Comparison of ENCODE assay signal across 1 cellular context in the genomic region with DNA sequence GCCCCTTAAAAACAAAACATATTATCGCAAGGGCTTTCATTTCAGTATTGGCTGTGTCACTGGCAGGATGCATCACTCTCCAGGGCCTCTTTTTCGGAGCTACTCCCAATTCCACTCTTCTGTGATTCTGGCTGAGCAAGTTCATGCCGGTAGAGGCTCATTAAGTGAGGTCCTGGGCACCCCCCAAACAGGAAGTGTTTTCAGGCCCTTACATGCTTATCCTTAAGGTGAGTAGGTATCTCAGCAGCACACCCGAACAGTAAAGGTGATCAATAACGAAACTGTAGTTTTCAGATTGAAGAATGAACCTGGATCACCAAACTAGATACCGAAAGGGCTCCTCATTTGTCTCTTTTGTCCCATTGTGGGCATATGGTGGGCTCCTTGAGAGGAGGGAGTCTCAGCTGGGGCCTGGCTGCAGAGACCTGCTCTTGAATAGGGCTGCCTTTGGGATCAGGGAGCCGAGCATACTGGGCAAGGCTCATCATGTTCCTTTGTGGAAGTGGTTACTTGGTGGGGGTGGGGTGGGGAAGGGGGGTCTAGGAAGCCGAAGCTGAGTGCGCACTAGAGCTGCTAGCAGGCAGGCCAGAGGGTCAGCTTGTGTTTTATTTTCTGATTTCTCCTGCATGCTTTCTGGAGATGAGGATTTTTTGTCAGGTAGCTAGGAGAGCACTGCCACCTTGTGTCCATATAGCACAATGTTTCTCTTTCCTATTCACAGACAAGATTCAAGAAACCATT.
TF ChIP-seq lines count a peak whose summit lies in the region.

No MANE protein-coding gene starts in this region.

TF ChIP-seq in HepG2, 621 proteins besides CTCF, POLR2A, EP300 and RAD21 (continued from another document and continues in another):
- peak; percentile 53; the same call in 1 of the 2 replicates for TF ChIP-seq RXRB (CRISPR knock-in tag; IDR thresholded peaks at IDR 0.05; ENCODE audit: borderline replicate concordance)
- TF ChIP-seq TARDBP (CRISPR knock-in tag; IDR thresholded peaks at IDR 0.05): no peak
- peak; percentile 10; the same call in 1 of the 2 replicates for TF ChIP-seq SP5 (CRISPR knock-in tag; IDR thresholded peaks at IDR 0.05; ENCODE audit: borderline replicate concordance, low read depth)
- TF ChIP-seq FLYWCH1 (CRISPR knock-in tag; IDR thresholded peaks at IDR 0.05): no peak
- TF ChIP-seq TRIM24 (CRISPR knock-in tag; IDR thresholded peaks at IDR 0.05): no peak
- TF ChIP-seq, protein P1, sequence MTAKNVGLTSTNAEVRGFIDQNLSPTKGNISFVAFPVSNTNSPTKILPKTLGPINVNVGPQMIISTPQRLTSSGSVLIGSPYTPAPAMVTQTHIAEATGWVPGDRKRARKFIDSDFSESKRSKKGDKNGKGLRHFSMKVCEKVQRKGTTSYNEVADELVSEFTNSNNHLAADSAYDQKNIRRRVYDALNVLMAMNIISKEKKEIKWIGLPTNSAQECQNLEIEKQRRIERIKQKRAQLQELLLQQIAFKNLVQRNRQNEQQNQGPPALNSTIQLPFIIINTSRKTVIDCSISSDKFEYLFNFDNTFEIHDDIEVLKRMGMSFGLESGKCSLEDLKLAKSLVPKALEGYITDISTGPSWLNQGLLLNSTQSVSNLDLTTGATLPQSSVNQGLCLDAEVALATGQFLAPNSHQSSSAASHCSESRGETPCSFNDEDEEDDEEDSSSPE (CRISPR knock-in tag; IDR thresholded peaks at IDR 0.05): 0 out of 2 replicates have a peak, but pooled peaks have one; percentile 16
- TF ChIP-seq YEATS2 (CRISPR knock-in tag; IDR thresholded peaks at IDR 0.05; ENCODE audit: borderline replicate concordance): no peak
- TF ChIP-seq, protein P2, sequence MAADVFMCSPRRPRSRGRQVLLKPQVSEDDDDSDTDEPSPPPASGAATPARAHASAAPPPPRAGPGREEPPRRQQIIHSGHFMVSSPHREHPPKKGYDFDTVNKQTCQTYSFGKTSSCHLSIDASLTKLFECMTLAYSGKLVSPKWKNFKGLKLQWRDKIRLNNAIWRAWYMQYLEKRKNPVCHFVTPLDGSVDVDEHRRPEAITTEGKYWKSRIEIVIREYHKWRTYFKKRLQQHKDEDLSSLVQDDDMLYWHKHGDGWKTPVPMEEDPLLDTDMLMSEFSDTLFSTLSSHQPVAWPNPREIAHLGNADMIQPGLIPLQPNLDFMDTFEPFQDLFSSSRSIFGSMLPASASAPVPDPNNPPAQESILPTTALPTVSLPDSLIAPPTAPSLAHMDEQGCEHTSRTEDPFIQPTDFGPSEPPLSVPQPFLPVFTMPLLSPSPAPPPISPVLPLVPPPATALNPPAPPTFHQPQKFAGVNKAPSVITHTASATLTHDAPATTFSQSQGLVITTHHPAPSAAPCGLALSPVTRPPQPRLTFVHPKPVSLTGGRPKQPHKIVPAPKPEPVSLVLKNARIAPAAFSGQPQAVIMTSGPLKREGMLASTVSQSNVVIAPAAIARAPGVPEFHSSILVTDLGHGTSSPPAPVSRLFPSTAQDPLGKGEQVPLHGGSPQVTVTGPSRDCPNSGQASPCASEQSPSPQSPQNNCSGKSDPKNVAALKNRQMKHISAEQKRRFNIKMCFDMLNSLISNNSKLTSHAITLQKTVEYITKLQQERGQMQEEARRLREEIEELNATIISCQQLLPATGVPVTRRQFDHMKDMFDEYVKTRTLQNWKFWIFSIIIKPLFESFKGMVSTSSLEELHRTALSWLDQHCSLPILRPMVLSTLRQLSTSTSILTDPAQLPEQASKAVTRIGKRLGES (CRISPR knock-in tag; IDR thresholded peaks at IDR 0.05; ENCODE audit: borderline replicate concordance): no peak
- TF ChIP-seq ZNF619 (CRISPR knock-in tag; IDR thresholded peaks at IDR 0.05): no peak
- TF ChIP-seq, protein P3, sequence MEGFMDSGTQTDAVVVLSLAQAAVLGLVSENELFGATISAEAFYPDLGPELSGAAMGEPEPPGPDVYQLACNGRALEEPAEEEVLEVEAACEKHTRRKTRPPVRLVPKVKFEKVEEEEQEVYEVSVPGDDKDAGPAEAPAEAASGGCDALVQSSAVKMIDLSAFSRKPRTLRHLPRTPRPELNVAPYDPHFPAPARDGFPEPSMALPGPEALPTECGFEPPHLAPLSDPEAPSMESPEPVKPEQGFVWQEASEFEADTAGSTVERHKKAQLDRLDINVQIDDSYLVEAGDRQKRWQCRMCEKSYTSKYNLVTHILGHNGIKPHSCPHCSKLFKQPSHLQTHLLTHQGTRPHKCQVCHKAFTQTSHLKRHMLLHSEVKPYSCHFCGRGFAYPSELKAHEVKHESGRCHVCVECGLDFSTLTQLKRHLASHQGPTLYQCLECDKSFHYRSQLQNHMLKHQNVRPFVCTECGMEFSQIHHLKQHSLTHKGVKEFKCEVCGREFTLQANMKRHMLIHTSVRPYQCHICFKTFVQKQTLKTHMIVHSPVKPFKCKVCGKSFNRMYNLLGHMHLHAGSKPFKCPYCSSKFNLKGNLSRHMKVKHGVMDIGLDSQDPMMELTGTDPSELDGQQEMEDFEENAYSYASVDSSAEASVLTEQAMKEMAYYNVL (CRISPR knock-in tag; IDR thresholded peaks at IDR 0.05; ENCODE audit: borderline replicate concordance): 0 out of 2 replicates have a peak, but pooled peaks have one; percentile 23
- TF ChIP-seq, protein P4, sequence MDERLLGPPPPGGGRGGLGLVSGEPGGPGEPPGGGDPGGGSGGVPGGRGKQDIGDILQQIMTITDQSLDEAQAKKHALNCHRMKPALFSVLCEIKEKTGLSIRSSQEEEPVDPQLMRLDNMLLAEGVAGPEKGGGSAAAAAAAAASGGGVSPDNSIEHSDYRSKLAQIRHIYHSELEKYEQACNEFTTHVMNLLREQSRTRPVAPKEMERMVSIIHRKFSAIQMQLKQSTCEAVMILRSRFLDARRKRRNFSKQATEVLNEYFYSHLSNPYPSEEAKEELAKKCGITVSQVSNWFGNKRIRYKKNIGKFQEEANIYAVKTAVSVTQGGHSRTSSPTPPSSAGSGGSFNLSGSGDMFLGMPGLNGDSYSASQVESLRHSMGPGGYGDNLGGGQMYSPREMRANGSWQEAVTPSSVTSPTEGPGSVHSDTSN (CRISPR knock-in tag; IDR thresholded peaks at IDR 0.05): no peak
- no peak for TF ChIP-seq PHF20 (CRISPR knock-in tag; IDR thresholded peaks at IDR 0.05)
- no peak for TF ChIP-seq ZNF530 (CRISPR knock-in tag; IDR thresholded peaks at IDR 0.05; ENCODE audit: low read depth)
- TF ChIP-seq ERF (CRISPR knock-in tag; IDR thresholded peaks at IDR 0.05): peak; percentile 46; the same call in 1 of the 2 replicates
- no peak for TF ChIP-seq PCBP1 (IDR thresholded peaks at IDR 0.05; ENCODE audit: borderline replicate concordance, low read depth, low read length)
- 0 out of 2 replicates have a peak, but pooled peaks have one; percentile 49 for TF ChIP-seq NCOA1 (CRISPR knock-in tag; IDR thresholded peaks at IDR 0.05)
- TF ChIP-seq ZBTB42 (CRISPR knock-in tag; IDR thresholded peaks at IDR 0.05): no peak
- TF ChIP-seq, protein P5, sequence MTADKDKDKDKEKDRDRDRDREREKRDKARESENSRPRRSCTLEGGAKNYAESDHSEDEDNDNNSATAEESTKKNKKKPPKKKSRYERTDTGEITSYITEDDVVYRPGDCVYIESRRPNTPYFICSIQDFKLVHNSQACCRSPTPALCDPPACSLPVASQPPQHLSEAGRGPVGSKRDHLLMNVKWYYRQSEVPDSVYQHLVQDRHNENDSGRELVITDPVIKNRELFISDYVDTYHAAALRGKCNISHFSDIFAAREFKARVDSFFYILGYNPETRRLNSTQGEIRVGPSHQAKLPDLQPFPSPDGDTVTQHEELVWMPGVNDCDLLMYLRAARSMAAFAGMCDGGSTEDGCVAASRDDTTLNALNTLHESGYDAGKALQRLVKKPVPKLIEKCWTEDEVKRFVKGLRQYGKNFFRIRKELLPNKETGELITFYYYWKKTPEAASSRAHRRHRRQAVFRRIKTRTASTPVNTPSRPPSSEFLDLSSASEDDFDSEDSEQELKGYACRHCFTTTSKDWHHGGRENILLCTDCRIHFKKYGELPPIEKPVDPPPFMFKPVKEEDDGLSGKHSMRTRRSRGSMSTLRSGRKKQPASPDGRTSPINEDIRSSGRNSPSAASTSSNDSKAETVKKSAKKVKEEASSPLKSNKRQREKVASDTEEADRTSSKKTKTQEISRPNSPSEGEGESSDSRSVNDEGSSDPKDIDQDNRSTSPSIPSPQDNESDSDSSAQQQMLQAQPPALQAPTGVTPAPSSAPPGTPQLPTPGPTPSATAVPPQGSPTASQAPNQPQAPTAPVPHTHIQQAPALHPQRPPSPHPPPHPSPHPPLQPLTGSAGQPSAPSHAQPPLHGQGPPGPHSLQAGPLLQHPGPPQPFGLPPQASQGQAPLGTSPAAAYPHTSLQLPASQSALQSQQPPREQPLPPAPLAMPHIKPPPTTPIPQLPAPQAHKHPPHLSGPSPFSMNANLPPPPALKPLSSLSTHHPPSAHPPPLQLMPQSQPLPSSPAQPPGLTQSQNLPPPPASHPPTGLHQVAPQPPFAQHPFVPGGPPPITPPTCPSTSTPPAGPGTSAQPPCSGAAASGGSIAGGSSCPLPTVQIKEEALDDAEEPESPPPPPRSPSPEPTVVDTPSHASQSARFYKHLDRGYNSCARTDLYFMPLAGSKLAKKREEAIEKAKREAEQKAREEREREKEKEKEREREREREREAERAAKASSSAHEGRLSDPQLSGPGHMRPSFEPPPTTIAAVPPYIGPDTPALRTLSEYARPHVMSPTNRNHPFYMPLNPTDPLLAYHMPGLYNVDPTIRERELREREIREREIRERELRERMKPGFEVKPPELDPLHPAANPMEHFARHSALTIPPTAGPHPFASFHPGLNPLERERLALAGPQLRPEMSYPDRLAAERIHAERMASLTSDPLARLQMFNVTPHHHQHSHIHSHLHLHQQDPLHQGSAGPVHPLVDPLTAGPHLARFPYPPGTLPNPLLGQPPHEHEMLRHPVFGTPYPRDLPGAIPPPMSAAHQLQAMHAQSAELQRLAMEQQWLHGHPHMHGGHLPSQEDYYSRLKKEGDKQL (CRISPR knock-in tag; IDR thresholded peaks at IDR 0.05; ENCODE audit: low read depth): no peak
- no peak for TF ChIP-seq ZNF816 (CRISPR knock-in tag; IDR thresholded peaks at IDR 0.05; ENCODE audit: borderline replicate concordance)
- TF ChIP-seq HDAC1 (CRISPR knock-in tag; IDR thresholded peaks at IDR 0.05): no peak
- TF ChIP-seq ASH2L (IDR thresholded peaks at IDR 0.05; ENCODE audit: insufficient read length, low read depth, low read length): peak; percentile 28
- TF ChIP-seq, protein P6, sequence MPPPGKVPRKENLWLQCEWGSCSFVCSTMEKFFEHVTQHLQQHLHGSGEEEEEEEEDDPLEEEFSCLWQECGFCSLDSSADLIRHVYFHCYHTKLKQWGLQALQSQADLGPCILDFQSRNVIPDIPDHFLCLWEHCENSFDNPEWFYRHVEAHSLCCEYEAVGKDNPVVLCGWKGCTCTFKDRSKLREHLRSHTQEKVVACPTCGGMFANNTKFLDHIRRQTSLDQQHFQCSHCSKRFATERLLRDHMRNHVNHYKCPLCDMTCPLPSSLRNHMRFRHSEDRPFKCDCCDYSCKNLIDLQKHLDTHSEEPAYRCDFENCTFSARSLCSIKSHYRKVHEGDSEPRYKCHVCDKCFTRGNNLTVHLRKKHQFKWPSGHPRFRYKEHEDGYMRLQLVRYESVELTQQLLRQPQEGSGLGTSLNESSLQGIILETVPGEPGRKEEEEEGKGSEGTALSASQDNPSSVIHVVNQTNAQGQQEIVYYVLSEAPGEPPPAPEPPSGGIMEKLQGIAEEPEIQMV (CRISPR knock-in tag; IDR thresholded peaks at IDR 0.05; ENCODE audit: low read depth): no peak
- no peak for TF ChIP-seq POGZ (CRISPR knock-in tag; IDR thresholded peaks at IDR 0.05)
- no peak for TF ChIP-seq ZEB1 (IDR thresholded peaks at IDR 0.05; ENCODE audit: insufficient replicate concordance, low read depth)
- TF ChIP-seq, protein P7, sequence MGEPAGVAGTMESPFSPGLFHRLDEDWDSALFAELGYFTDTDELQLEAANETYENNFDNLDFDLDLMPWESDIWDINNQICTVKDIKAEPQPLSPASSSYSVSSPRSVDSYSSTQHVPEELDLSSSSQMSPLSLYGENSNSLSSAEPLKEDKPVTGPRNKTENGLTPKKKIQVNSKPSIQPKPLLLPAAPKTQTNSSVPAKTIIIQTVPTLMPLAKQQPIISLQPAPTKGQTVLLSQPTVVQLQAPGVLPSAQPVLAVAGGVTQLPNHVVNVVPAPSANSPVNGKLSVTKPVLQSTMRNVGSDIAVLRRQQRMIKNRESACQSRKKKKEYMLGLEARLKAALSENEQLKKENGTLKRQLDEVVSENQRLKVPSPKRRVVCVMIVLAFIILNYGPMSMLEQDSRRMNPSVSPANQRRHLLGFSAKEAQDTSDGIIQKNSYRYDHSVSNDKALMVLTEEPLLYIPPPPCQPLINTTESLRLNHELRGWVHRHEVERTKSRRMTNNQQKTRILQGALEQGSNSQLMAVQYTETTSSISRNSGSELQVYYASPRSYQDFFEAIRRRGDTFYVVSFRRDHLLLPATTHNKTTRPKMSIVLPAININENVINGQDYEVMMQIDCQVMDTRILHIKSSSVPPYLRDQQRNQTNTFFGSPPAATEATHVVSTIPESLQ (CRISPR knock-in tag; conservative IDR thresholded peaks at IDR 0.05): no peak
- 0 out of 2 replicates have a peak, but pooled peaks have one; percentile 51 for TF ChIP-seq ZNF205 (CRISPR knock-in tag; IDR thresholded peaks at IDR 0.05)
- no peak for TF ChIP-seq FOSL2 (CRISPR knock-in tag; IDR thresholded peaks at IDR 0.05)
- TF ChIP-seq, protein P8, sequence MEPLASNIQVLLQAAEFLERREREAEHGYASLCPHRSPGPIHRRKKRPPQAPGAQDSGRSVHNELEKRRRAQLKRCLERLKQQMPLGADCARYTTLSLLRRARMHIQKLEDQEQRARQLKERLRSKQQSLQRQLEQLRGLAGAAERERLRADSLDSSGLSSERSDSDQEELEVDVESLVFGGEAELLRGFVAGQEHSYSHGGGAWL (CRISPR knock-in tag; IDR thresholded peaks at IDR 0.05): no peak
- TF ChIP-seq ZNF749 (CRISPR knock-in tag; IDR thresholded peaks at IDR 0.05; ENCODE audit: borderline replicate concordance): no peak
- no peak for TF ChIP-seq MBD4 (IDR thresholded peaks at IDR 0.05; ENCODE audit: borderline replicate concordance, low read length)
- peak; percentile 14 for TF ChIP-seq ZFP36 (IDR thresholded peaks at IDR 0.05; ENCODE audit: borderline replicate concordance, low read depth, low read length, partially characterized antibody)
- TF ChIP-seq, protein P9, sequence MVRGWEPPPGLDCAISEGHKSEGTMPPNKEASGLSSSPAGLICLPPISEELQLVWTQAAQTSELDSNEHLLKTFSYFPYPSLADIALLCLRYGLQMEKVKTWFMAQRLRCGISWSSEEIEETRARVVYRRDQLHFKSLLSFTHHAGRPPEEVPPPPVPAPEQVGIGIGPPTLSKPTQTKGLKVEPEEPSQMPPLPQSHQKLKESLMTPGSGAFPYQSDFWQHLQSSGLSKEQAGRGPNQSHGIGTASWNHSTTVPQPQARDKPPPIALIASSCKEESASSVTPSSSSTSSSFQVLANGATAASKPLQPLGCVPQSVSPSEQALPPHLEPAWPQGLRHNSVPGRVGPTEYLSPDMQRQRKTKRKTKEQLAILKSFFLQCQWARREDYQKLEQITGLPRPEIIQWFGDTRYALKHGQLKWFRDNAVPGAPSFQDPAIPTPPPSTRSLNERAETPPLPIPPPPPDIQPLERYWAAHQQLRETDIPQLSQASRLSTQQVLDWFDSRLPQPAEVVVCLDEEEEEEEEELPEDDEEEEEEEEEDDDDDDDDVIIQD (CRISPR knock-in tag; IDR thresholded peaks at IDR 0.05; ENCODE audit: low read depth): 0 out of 2 replicates have a peak, but pooled peaks have one; percentile 48
- TF ChIP-seq MAZ (IDR thresholded peaks at IDR 0.05; ENCODE audit: borderline replicate concordance, low read depth, low read length): peak; percentile 22; the same call in 1 of the 2 replicates
- no peak for TF ChIP-seq MAZ (CRISPR knock-in tag; IDR thresholded peaks at IDR 0.05; ENCODE audit: low read depth)
- TF ChIP-seq KAT7 (CRISPR knock-in tag; IDR thresholded peaks at IDR 0.05; ENCODE audit: borderline replicate concordance): no peak
- no peak for TF ChIP-seq MATR3 (CRISPR knock-in tag; IDR thresholded peaks at IDR 0.05)
- TF ChIP-seq, protein P10, sequence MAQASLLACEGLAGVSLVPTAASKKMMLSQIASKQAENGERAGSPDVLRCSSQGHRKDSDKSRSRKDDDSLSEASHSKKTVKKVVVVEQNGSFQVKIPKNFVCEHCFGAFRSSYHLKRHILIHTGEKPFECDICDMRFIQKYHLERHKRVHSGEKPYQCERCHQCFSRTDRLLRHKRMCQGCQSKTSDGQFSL (CRISPR knock-in tag; IDR thresholded peaks at IDR 0.05): no peak
- no peak for TF ChIP-seq FOSL1 (CRISPR knock-in tag; IDR thresholded peaks at IDR 0.05; ENCODE audit: borderline replicate concordance)
